ENCODE assay signal across 12 cellular contexts in the genomic region with DNA sequence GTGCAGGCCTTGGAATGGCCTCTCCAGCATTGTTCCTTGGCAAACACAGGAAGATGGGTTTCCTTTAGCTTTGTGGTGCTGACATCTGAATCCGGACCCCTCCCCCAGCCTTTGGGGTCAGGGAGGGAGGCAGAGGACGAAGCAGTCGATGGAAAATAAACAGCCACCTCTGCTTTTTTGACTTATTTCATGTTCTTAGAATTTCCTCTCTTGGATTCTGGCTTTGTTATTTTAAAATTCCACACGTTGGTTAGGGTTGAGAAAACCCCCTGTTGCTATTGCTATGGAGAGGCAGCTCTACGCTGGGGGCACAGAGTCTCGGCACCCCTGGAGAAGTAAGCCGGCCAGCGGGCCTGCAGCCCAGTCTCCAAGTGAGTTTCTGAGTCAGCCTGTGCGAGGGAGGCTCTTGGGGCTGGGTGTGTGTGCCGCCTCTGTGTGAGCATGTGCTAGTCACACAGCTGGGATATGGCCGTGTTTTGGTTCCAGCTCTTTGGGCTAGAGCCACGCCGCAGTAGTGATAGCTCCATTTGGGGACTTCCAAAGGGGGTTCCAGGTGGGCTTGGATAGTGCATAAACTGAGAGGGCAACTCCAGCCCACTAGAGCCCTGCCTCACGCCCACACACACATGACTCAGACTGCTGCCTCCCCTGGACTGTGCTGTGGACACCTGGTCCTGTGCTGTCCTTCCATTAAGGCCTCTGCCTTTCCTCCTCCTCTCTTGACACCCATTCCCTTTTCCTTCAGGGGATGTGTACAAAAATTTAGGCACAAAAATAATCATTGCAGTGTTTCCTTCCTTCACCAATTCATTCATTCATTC. TPM values are rescaled to one million over a fixed set of nuclear protein-coding genes. Genes with fewer than 3 reads are reported as not detected.
DNase-seq lines count a peak whose midpoint lies in the region; ATAC-seq and TF ChIP-seq lines count a peak whose summit lies in the region.
"Had no signal": no experiment of that assay in that cellular context is flagged by ENCODE, and none has a peak within 500 bp of the region (broad histone marks: within the 10 kb centered on the region; RNA-seq: fewer than 3 reads in every experiment).

No MANE protein-coding gene starts in this region.

- H3K4me1 ChIP-seq in esophagus muscularis mucosa, result peaks cover 50 to 69% (median 60%) of the 10 kb centered on the region in 4 donors

- no peak for ATAC-seq in HG03457 (IDR thresholded peaks at IDR 0.05; ENCODE audit: unreplicated experiment)
- ATAC-seq: GM12878; natural killer cell treated with Interleukin-12 subunit alpha and Interleukin-12 subunit beta and Interleukin-15 and Interleukin-18, amount 100 ng/mL, for 72 hours had no signal

- intact Hi-C loops in esophagus muscularis mucosa (cut with DNase I), result loop anchor here (2.0 kb wide), 1 partner anchor 47 kb away; no protein-coding TSS in a partner anchor

- TF ChIP-seq EP300 in esophagus muscularis mucosa (IDR thresholded peaks at IDR 0.05), result no peak

- POLR2A ChIA-PET in RWPE1 (lab: Yijun Ruan, JAX; ENCODE audit: low non-redundant PET), result no interaction called here

- CTCF ChIA-PET in RWPE1 (lab: Yijun Ruan, JAX), result interaction anchor here (0.7 kb wide), 1 partner anchor 158 kb away, joined by 4 read pairs; no protein-coding TSS in a partner anchor

- TF ChIP-seq CTCF in RWPE1 (conservative IDR thresholded peaks at IDR 0.05; ENCODE audit: low read depth) (no peak), esophagus muscularis mucosa (IDR thresholded peaks at IDR 0.05) (no peak)

- DNase-seq in RWPE1 (ENCODE audit: low spot score) (no peak), esophagus muscularis mucosa (ENCODE audit: extremely low spot score) (no peak), mucosa of gallbladder (ENCODE audit: low spot score) (peak; percentile 61), ureter (ENCODE audit: low spot score) (peak; percentile 60), RKO (ENCODE audit: low spot score) (no peak)
- DNase-seq in effector CD8-positive, alpha-beta T cell (lab: John Stamatoyannopoulos, UW), result no peak
- DNase-seq: NCI-H2107; stimulated activated naive CD4-positive, alpha-beta T cell treated with Interleukin-2 at 50 U/mL for 16 hours; T-helper 9 cell had no signal

- WGBS in esophagus muscularis mucosa, result 40% methylated on average over 13 of the region's 14 CpGs

- H3K27ac ChIP-seq in RWPE1 (peak overlapping the region; percentile 83), esophagus muscularis mucosa (replicated peaks in 1 of 4) (peak overlapping the region; percentile 91 to 99 (median 92))

- TF ChIP-seq POLR2A in esophagus muscularis mucosa (IDR thresholded peaks at IDR 0.05; ENCODE audit: low read depth), result no peak

- H3K4me3 ChIP-seq in esophagus muscularis mucosa, result no peak overlapping the region
- H3K4me3 ChIP-seq: GM12878 had no signal

- no peaks in the 10 kb centered on the region for H3K9me3 ChIP-seq in esophagus muscularis mucosa

- H3K27me3 ChIP-seq in esophagus muscularis mucosa, result no peaks in the 10 kb centered on the region

- H3K36me3 ChIP-seq in esophagus muscularis mucosa, result no peaks in the 10 kb centered on the region

RNA-seq across cellular contexts. Expression of a gene that starts 58.8 kb away (rescaled TPM):
- total RNA-seq in esophagus muscularis mucosa, result 100 to 1,000 TPM; 111 to 313 (median 155) TPM
- total RNA-seq in mucosa of gallbladder, result 129 TPM
- 76.2 TPM for total RNA-seq in ureter
- total RNA-seq: natural killer cell treated with Interleukin-12 subunit alpha and Interleukin-12 subunit beta and Interleukin-15 and Interleukin-18, amount 100 ng/mL, for 72 hours had no signal

Comparison
In these comparisons a context has a peak if more than half of its experiments do, and no peak if none do; other contexts are left out.
1. DNase-seq: peak in mucosa of gallbladder (single experiment) and ureter (single experiment); none in RWPE1 (single experiment), esophagus muscularis mucosa (single experiment), RKO (single experiment) and effector CD8-positive, alpha-beta T cell (single experiment).